In the genomic region with DNA sequence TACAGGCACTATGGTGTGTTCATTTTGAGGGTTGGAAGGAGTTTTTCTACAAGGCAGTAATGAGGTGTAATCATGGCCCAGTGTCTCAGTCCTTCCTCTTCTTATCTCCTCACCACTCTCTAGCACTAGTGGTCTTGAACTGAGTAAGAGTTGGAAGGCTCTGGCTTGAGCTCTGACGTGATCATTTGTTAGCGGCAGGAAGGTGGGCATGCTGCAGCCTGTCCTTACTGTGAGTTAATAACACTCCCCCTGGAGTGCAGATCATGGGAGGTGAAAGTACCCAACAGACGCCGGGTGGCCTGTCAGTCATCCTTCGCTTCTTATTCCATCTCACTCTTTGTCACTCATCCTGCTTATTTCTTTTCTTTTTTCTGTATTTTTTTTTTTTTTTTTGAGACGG, we compare ENCODE assay signal across 1 cellular context.
TF ChIP-seq lines count a peak whose summit lies in the region.

No MANE protein-coding gene starts in this region.

TF ChIP-seq in GM23338, 12 proteins besides CTCF, POLR2A, EP300 and RAD21 (continued from another document):
- TF ChIP-seq, protein P1, sequence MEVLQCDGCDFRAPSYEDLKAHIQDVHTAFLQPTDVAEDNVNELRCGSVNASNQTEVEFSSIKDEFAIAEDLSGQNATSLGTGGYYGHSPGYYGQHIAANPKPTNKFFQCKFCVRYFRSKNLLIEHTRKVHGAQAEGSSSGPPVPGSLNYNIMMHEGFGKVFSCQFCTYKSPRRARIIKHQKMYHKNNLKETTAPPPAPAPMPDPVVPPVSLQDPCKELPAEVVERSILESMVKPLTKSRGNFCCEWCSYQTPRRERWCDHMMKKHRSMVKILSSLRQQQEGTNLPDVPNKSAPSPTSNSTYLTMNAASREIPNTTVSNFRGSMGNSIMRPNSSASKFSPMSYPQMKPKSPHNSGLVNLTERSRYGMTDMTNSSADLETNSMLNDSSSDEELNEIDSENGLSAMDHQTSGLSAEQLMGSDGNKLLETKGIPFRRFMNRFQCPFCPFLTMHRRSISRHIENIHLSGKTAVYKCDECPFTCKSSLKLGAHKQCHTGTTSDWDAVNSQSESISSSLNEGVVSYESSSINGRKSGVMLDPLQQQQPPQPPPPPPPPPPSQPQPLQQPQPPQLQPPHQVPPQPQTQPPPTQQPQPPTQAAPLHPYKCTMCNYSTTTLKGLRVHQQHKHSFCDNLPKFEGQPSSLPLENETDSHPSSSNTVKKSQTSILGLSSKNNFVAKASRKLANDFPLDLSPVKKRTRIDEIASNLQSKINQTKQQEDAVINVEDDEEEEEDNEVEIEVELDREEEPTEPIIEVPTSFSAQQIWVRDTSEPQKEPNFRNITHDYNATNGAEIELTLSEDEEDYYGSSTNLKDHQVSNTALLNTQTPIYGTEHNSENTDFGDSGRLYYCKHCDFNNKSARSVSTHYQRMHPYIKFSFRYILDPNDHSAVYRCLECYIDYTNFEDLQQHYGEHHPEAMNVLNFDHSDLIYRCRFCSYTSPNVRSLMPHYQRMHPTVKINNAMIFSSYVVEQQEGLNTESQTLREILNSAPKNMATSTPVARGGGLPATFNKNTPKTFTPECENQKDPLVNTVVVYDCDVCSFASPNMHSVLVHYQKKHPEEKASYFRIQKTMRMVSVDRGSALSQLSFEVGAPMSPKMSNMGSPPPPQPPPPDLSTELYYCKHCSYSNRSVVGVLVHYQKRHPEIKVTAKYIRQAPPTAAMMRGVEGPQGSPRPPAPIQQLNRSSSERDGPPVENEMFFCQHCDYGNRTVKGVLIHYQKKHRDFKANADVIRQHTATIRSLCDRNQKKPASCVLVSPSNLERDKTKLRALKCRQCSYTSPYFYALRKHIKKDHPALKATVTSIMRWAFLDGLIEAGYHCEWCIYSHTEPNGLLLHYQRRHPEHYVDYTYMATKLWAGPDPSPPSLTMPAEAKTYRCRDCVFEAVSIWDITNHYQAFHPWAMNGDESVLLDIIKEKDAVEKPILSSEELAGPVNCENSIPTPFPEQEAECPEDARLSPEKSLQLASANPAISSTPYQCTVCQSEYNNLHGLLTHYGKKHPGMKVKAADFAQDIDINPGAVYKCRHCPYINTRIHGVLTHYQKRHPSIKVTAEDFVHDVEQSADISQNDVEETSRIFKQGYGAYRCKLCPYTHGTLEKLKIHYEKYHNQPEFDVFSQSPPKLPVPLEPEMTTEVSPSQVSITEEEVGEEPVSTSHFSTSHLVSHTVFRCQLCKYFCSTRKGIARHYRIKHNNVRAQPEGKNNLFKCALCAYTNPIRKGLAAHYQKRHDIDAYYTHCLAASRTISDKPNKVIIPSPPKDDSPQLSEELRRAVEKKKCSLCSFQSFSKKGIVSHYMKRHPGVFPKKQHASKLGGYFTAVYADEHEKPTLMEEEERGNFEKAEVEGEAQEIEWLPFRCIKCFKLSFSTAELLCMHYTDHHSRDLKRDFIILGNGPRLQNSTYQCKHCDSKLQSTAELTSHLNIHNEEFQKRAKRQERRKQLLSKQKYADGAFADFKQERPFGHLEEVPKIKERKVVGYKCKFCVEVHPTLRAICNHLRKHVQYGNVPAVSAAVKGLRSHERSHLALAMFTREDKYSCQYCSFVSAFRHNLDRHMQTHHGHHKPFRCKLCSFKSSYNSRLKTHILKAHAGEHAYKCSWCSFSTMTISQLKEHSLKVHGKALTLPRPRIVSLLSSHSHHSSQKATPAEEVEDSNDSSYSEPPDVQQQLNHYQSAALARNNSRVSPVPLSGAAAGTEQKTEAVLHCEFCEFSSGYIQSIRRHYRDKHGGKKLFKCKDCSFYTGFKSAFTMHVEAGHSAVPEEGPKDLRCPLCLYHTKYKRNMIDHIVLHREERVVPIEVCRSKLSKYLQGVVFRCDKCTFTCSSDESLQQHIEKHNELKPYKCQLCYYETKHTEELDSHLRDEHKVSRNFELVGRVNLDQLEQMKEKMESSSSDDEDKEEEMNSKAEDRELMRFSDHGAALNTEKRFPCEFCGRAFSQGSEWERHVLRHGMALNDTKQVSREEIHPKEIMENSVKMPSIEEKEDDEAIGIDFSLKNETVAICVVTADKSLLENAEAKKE (CRISPR knock-in tag; IDR thresholded peaks at IDR 0.05), result no peak
- TF ChIP-seq ZNF331 (CRISPR knock-in tag; IDR thresholded peaks at IDR 0.05; ENCODE audit: low read depth) (no peak), EZH2phosphoT487 (IDR thresholded peaks at IDR 0.05; ENCODE audit: unreplicated experiment) (no peak), EZH2 (IDR thresholded peaks at IDR 0.05; ENCODE audit: low read depth, unreplicated experiment) (no peak), CREB1 (CRISPR knock-in tag; IDR thresholded peaks at IDR 0.05; ENCODE audit: low read depth) (no peak)
